Comparison of ENCODE assay signal across 17 cellular contexts in genomic region chrX:141405486-141405877, GRCh38.
DNase-seq lines count a peak whose midpoint lies in the region; ATAC-seq and TF ChIP-seq lines count a peak whose summit lies in the region.
"Had no signal": no experiment of that assay in that cellular context is flagged by ENCODE, and none has a peak within 500 bp of the region (broad histone marks: within the 10 kb centered on the region; RNA-seq: fewer than 3 reads in every experiment).

No MANE protein-coding gene starts in this region.

- peaks cover 22% of the 10 kb centered on the region for H3K4me1 ChIP-seq in RWPE2 (ENCODE audit: insufficient read depth, poor library complexity, severe bottlenecking)
- H3K4me1 ChIP-seq: BE2C had no signal

- no peak overlapping the region for H3K27ac Mint-ChIP-seq in activated naive CD4-positive, alpha-beta T cell treated with anti-CD3 and anti-CD28 coated beads for 36 hours
- H3K27ac Mint-ChIP-seq: activated CD8-positive, alpha-beta T cell treated with anti-CD3 and anti-CD28 coated beads, Interleukin-2, amount 10 ng/mL, durations not matched to agents 7 days and 5 days; dendritic cell treated with granulocyte-macrophage colony-stimulating factor and Interleukin-4, amounts not matched to agents 40 ng/mL and 50 ng/mL, for 4 days; natural killer cell had no signal

- ATAC-seq in RWPE2 (ENCODE audit: low read depth) = peak; percentile 70
- ATAC-seq in GM18511 (IDR thresholded peaks at IDR 0.05; ENCODE audit: unreplicated experiment) = no peak
- ATAC-seq: activated CD8-positive, alpha-beta T cell treated with anti-CD3 and anti-CD28 coated beads, Interleukin-2, amount 10 ng/mL, durations not matched to agents 7 days and 5 days; natural killer cell had no signal

- no peaks in the 10 kb centered on the region for H3K36me3 ChIP-seq in RWPE2 (ENCODE audit: low read depth)
- H3K36me3 ChIP-seq: BE2C, MG63 had no signal

- H3K4me3 Mint-ChIP-seq in activated naive CD4-positive, alpha-beta T cell treated with anti-CD3 and anti-CD28 coated beads for 36 hours = no peak overlapping the region
- H3K4me3 Mint-ChIP-seq: activated CD8-positive, alpha-beta T cell treated with anti-CD3 and anti-CD28 coated beads, Interleukin-2, amount 10 ng/mL, durations not matched to agents 7 days and 5 days; dendritic cell treated with granulocyte-macrophage colony-stimulating factor and Interleukin-4, amounts not matched to agents 40 ng/mL and 50 ng/mL, for 4 days; natural killer cell had no signal

- H3K4me1 Mint-ChIP-seq in activated naive CD4-positive, alpha-beta T cell treated with anti-CD3 and anti-CD28 coated beads for 36 hours (ENCODE audit: low read depth) = no peaks in the 10 kb centered on the region
- H3K4me1 Mint-ChIP-seq: natural killer cell had no signal

- peaks cover 6% of the 10 kb centered on the region for H3K9me3 Mint-ChIP-seq in activated naive CD4-positive, alpha-beta T cell treated with anti-CD3 and anti-CD28 coated beads for 36 hours

- H3K27ac ChIP-seq in RWPE2 (ENCODE audit: poor library complexity, severe bottlenecking) = peak overlapping the region; percentile 83

- CTCF ChIA-PET in activated naive CD4-positive, alpha-beta T cell treated with anti-CD3 and anti-CD28 coated beads for 36 hours (lab: Charles Lee) = no interaction called here

- intact Hi-C loops in activated naive CD4-positive, alpha-beta T cell treated with anti-CD3 and anti-CD28 coated beads for 36 hours (cut with micrococcal nuclease) = no loop called here

- no peak overlapping the region for H3K4me3 ChIP-seq in HFF-Myc (replicated peaks; ENCODE audit: low read depth, low read length)
- H3K4me3 ChIP-seq in RWPE2 (ENCODE audit: severe bottlenecking) = no peak overlapping the region
- H3K4me3 ChIP-seq in epithelial cell of esophagus (ENCODE audit: low read length) = no peak overlapping the region
- H3K4me3 ChIP-seq: MG63 had no signal

- peak; percentile 10 for DNase-seq in HFF-Myc (ENCODE audit: extremely low read depth, low read depth)
- DNase-seq in RWPE2 (ENCODE audit: low spot score) = no peak
- DNase-seq in epithelial cell of esophagus (ENCODE audit: low read depth) = peak; percentile 71
- peak; percentile 39 for DNase-seq in pulmonary artery endothelial cell (ENCODE audit: low read depth, low spot score)
- no peak for DNase-seq in activated effector memory CD4-positive, alpha-beta T cell treated with anti-CD3 and anti-CD28 coated beads, Interleukin-2, amount 50 U/mL, for 16 hours
- DNase-seq in cerebellar cortex (ENCODE audit: low spot score) = no peak
- no peak for DNase-seq in activated naive CD4-positive, alpha-beta T cell treated with anti-CD3 and anti-CD28 coated beads for 36 hours
- DNase-seq: activated CD8-positive, alpha-beta T cell treated with anti-CD3 and anti-CD28 coated beads, Interleukin-2, amount 10 ng/mL, durations not matched to agents 7 days and 5 days; amniotic stem cell; BE2C; natural killer cell; NCI-H2029; NCI-H748 treated with DMSO at 0.1 percent for 48 hours; T-helper 1 cell had no signal

- no peaks in the 10 kb centered on the region for H3K9me3 ChIP-seq in RWPE2 (ENCODE audit: severe bottlenecking)
- H3K9me3 ChIP-seq: BE2C had no signal

- no peaks in the 10 kb centered on the region for H3K36me3 Mint-ChIP-seq in activated naive CD4-positive, alpha-beta T cell treated with anti-CD3 and anti-CD28 coated beads for 36 hours (ENCODE audit: low read depth)
- H3K36me3 Mint-ChIP-seq: natural killer cell had no signal

- no peaks in the 10 kb centered on the region for H3K27me3 Mint-ChIP-seq in activated naive CD4-positive, alpha-beta T cell treated with anti-CD3 and anti-CD28 coated beads for 36 hours (ENCODE audit: low read depth)
- H3K27me3 Mint-ChIP-seq: dendritic cell treated with granulocyte-macrophage colony-stimulating factor and Interleukin-4, amounts not matched to agents 40 ng/mL and 50 ng/mL, for 4 days had no signal

- no peaks in the 10 kb centered on the region for H3K27me3 ChIP-seq in RWPE2 (ENCODE audit: insufficient read depth, poor library complexity, severe bottlenecking)
- H3K27me3 ChIP-seq: BE2C, MG63 had no signal

- TF ChIP-seq CTCF in HFF-Myc (IDR thresholded peaks at IDR 0.05; ENCODE audit: low read depth, low read length, missing control alignments) (no peak), RWPE2 (IDR thresholded peaks at IDR 0.05; ENCODE audit: poor library complexity, severe bottlenecking) (no peak), epithelial cell of esophagus (IDR thresholded peaks at IDR 0.05; ENCODE audit: insufficient read depth, low read depth, low read length, missing control alignments) (no peak)

Comparison
In these comparisons a context has a peak if more than half of its experiments do, and no peak if none do; other contexts are left out.
1. DNase-seq: peak in HFF-Myc (single experiment), epithelial cell of esophagus (single experiment) and pulmonary artery endothelial cell (single experiment); none in RWPE2 (single experiment), activated effector memory CD4-positive, alpha-beta T cell treated with anti-CD3 and anti-CD28 coated beads, Interleukin-2, amount 50 U/mL, for 16 hours (single experiment), cerebellar cortex (single experiment) and activated naive CD4-positive, alpha-beta T cell treated with anti-CD3 and anti-CD28 coated beads for 36 hours (single experiment).